25 cellular contexts compared by ENCODE assay signal in genomic region chr15:68241088-68241935, GRCh38.
"Had no signal": no experiment of that assay in that cellular context is flagged by ENCODE, and none has a peak within 500 bp of the region (broad histone marks: within the 10 kb centered on the region; RNA-seq: fewer than 3 reads in every experiment).

No MANE protein-coding gene starts in this region.

- H3K9me3 ChIP-seq: gastrocnemius medialis, neutrophil, right lobe of liver, uterus had no signal

- H3K4me1 ChIP-seq: gastrocnemius medialis, heart right ventricle, psoas muscle, right lobe of liver, tibial artery, upper lobe of left lung, uterus had no signal

- H3K36me3 Mint-ChIP-seq: stimulated activated effector memory CD8-positive, alpha-beta T cell treated with anti-CD3 and anti-CD28 coated beads, Interleukin-12 subunit alpha, Interleukin-12 subunit beta, amount 100 ng/mL, for 72 hours had no signal

- H3K4me3 ChIP-seq: coronary artery, gastrocnemius medialis, heart right ventricle, lung, ovary, psoas muscle, right lobe of liver, tibial artery, upper lobe of left lung, uterus had no signal

- H3K27ac Mint-ChIP-seq: nephron progenitor cell; stimulated activated effector memory CD8-positive, alpha-beta T cell treated with anti-CD3 and anti-CD28 coated beads, Interleukin-12 subunit alpha, Interleukin-12 subunit beta, amount 100 ng/mL, for 72 hours had no signal

- ATAC-seq: esophagus mucosa; gastrocnemius medialis; heart right ventricle; left cardiac atrium; left ventricle myocardium superior; naive thymus-derived CD4-positive, alpha-beta T cell; psoas muscle; right lobe of liver; stimulated activated effector memory CD8-positive, alpha-beta T cell treated with anti-CD3 and anti-CD28 coated beads, Interleukin-12 subunit alpha, Interleukin-12 subunit beta, amount 100 ng/mL, for 72 hours; stimulated activated naive CD8-positive, alpha-beta T cell treated with anti-CD3 and anti-CD28 coated beads, Interleukin-15, Interleukin-2, amounts not matched to agents 100 U/mL and 50 U/mL, for 24 hours had no signal

- H3K36me3 ChIP-seq: gastrocnemius medialis, heart right ventricle, neutrophil, ovary, right lobe of liver, tibial artery, upper lobe of left lung, uterus had no signal

- H3K27ac ChIP-seq: coronary artery, gastrocnemius medialis, heart right ventricle, neutrophil, ovary, psoas muscle, right lobe of liver, tibial artery, upper lobe of left lung, uterus had no signal

- DNase-seq: effector CD8-positive, alpha-beta T cell; gastrocnemius medialis; heart right ventricle; hypothalamus; kidney; left cardiac atrium; left ventricle myocardium superior; naive thymus-derived CD4-positive, alpha-beta T cell; nephron progenitor cell; ovary; psoas muscle; retina; right lobe of liver; stimulated activated CD4-positive, alpha-beta T cell treated with anti-CD3 and anti-CD28 coated beads, Interleukin-4, amount 100 ng/mL, for 1 hour; stimulated activated CD8-positive, alpha-beta memory T cell treated with anti-CD3 and anti-CD28 coated beads, Interleukin-4, amount 100 ng/mL, for 48 hours; stimulated activated naive CD8-positive, alpha-beta T cell treated with anti-CD3 and anti-CD28 coated beads, Interleukin-15, Interleukin-2, amounts not matched to agents 100 U/mL and 50 U/mL, for 24 hours; tibial artery; upper lobe of left lung; uterus had no signal

- H3K27me3 ChIP-seq: gastrocnemius medialis, heart right ventricle, neutrophil, ovary, right lobe of liver, tibial artery, upper lobe of left lung, uterus had no signal

- H3K4me3 Mint-ChIP-seq: naive thymus-derived CD4-positive, alpha-beta T cell; nephron progenitor cell; stimulated activated effector memory CD8-positive, alpha-beta T cell treated with anti-CD3 and anti-CD28 coated beads, Interleukin-12 subunit alpha, Interleukin-12 subunit beta, amount 100 ng/mL, for 72 hours had no signal

- H3K4me1 Mint-ChIP-seq: nephron progenitor cell; stimulated activated effector memory CD8-positive, alpha-beta T cell treated with anti-CD3 and anti-CD28 coated beads, Interleukin-12 subunit alpha, Interleukin-12 subunit beta, amount 100 ng/mL, for 72 hours had no signal

- FAIRE-seq: endometrium, kidney had no signal
